ENCODE assay signal across 15 cellular contexts in genomic region chr6:7258231-7258763, GRCh38.
"Had no signal": no experiment of that assay in that cellular context is flagged by ENCODE, and none has a peak within 500 bp of the region (broad histone marks: within the 10 kb centered on the region; RNA-seq: fewer than 3 reads in every experiment).

No MANE protein-coding gene starts in this region.

- H3K36me3 ChIP-seq: breast epithelium, esophagus muscularis mucosa, pancreas, transverse colon had no signal

- H3K9me3 ChIP-seq: pancreas, transverse colon had no signal

- H3K27ac Mint-ChIP-seq: activated CD4-positive, alpha-beta T cell treated with anti-CD3 and anti-CD28 coated beads, Interleukin-2, amount 10 ng/mL, durations not matched to agents 7 days and 5 days; activated naive CD4-positive, alpha-beta T cell treated with anti-CD3 and anti-CD28 coated beads, Interleukin-2, amount 50 U/mL, for 24 hours; activated T-helper 17 cell treated with anti-CD3 and anti-CD28 coated beads, Interleukin-2, amount 50 U/mL, for 72 hours; memory B cell; natural killer cell treated with Interleukin-12 subunit alpha and Interleukin-12 subunit beta and Interleukin-15 and Interleukin-18, amount 100 ng/mL, for 72 hours; stimulated activated effector memory CD8-positive, alpha-beta T cell treated with anti-CD3 and anti-CD28 coated beads, Interleukin-12 subunit alpha, Interleukin-12 subunit beta, amount 100 ng/mL, for 72 hours had no signal

- H3K4me3 Mint-ChIP-seq: activated CD4-positive, alpha-beta T cell treated with anti-CD3 and anti-CD28 coated beads, Interleukin-2, amount 10 ng/mL, durations not matched to agents 7 days and 5 days; activated naive CD4-positive, alpha-beta T cell treated with anti-CD3 and anti-CD28 coated beads, Interleukin-2, amount 50 U/mL, for 24 hours; activated T-helper 17 cell treated with anti-CD3 and anti-CD28 coated beads, Interleukin-2, amount 50 U/mL, for 72 hours; memory B cell; natural killer cell treated with Interleukin-12 subunit alpha and Interleukin-12 subunit beta and Interleukin-15 and Interleukin-18, amount 100 ng/mL, for 72 hours; stimulated activated effector memory CD8-positive, alpha-beta T cell treated with anti-CD3 and anti-CD28 coated beads, Interleukin-12 subunit alpha, Interleukin-12 subunit beta, amount 100 ng/mL, for 72 hours had no signal

- FAIRE-seq: endometrium, pancreas had no signal

- H3K27me3 Mint-ChIP-seq: memory B cell had no signal

- H3K4me2 ChIP-seq: smooth muscle cell had no signal

- H3K36me3 Mint-ChIP-seq: activated naive CD4-positive, alpha-beta T cell treated with anti-CD3 and anti-CD28 coated beads, Interleukin-2, amount 50 U/mL, for 24 hours; memory B cell; natural killer cell treated with Interleukin-12 subunit alpha and Interleukin-12 subunit beta and Interleukin-15 and Interleukin-18, amount 100 ng/mL, for 72 hours; stimulated activated effector memory CD8-positive, alpha-beta T cell treated with anti-CD3 and anti-CD28 coated beads, Interleukin-12 subunit alpha, Interleukin-12 subunit beta, amount 100 ng/mL, for 72 hours; T-cell had no signal

- DNase-seq: activated CD4-positive, alpha-beta T cell treated with anti-CD3 and anti-CD28 coated beads, Interleukin-2, amount 10 ng/mL, durations not matched to agents 7 days and 5 days; activated CD4-positive, CD25-positive, alpha-beta regulatory T cell; activated CD8-positive, alpha-beta memory T cell treated with anti-CD3 and anti-CD28 coated beads for 24 hours; T-cell; transverse colon had no signal

- H3K27ac ChIP-seq: breast epithelium, esophagus muscularis mucosa, pancreas, transverse colon had no signal

- H3K4me3 ChIP-seq: breast epithelium, esophagus muscularis mucosa, pancreas, smooth muscle cell, transverse colon had no signal

- H3K27me3 ChIP-seq: breast epithelium, esophagus muscularis mucosa, pancreas, transverse colon had no signal

- ATAC-seq: activated T-helper 17 cell treated with anti-CD3 and anti-CD28 coated beads, Interleukin-2, amount 50 U/mL, for 72 hours; natural killer cell treated with Interleukin-12 subunit alpha and Interleukin-12 subunit beta and Interleukin-15 and Interleukin-18, amount 100 ng/mL, for 72 hours; pancreas; stimulated activated effector memory CD8-positive, alpha-beta T cell treated with anti-CD3 and anti-CD28 coated beads, Interleukin-12 subunit alpha, Interleukin-12 subunit beta, amount 100 ng/mL, for 72 hours; T-cell had no signal

- H3K9me3 Mint-ChIP-seq: activated naive CD4-positive, alpha-beta T cell treated with anti-CD3 and anti-CD28 coated beads, Interleukin-2, amount 50 U/mL, for 24 hours; activated T-helper 17 cell treated with anti-CD3 and anti-CD28 coated beads, Interleukin-2, amount 50 U/mL, for 72 hours; memory B cell; natural killer cell treated with Interleukin-12 subunit alpha and Interleukin-12 subunit beta and Interleukin-15 and Interleukin-18, amount 100 ng/mL, for 72 hours; stimulated activated effector memory CD8-positive, alpha-beta T cell treated with anti-CD3 and anti-CD28 coated beads, Interleukin-12 subunit alpha, Interleukin-12 subunit beta, amount 100 ng/mL, for 72 hours; T-cell had no signal
